Comparison of ENCODE assay signal across 9 cellular contexts in genomic region chr11:2401436-2401984, GRCh38. TPM values are rescaled to one million over a fixed set of nuclear protein-coding genes. Genes with fewer than 3 reads are reported as not detected.
DNase-seq lines count a peak whose midpoint lies in the region; ATAC-seq and TF ChIP-seq lines count a peak whose summit lies in the region.
"Had no signal": no experiment of that assay in that cellular context is flagged by ENCODE, and none has a peak within 500 bp of the region (broad histone marks: within the 10 kb centered on the region; RNA-seq: fewer than 3 reads in every experiment).

No MANE protein-coding gene starts in this region.

- no peak overlapping the region for H3K23ac ChIP-seq in H9 (ENCODE audit: insufficient read length, low read depth, low read length)

- H3K4me3 ChIP-seq in fibroblast of villous mesenchyme (ENCODE audit: low read depth, low read length) (peak overlapping the region; percentile 100), skeletal muscle satellite cell (ENCODE audit: low read length) (peak overlapping the region; percentile 95)

- no peak overlapping the region for H3K4ac ChIP-seq in H9 (ENCODE audit: low read depth, low read length)

- no peaks in the 10 kb centered on the region for H3K4me1 ChIP-seq in H9 (ENCODE audit: insufficient read depth, low read length)
- peaks cover 28% of the 10 kb centered on the region for H3K4me1 ChIP-seq in skeletal muscle satellite cell (ENCODE audit: control insufficient read depth, insufficient read depth, low read length)

- H3K79me2 ChIP-seq in H9 (ENCODE audit: insufficient read depth, low read length), result no peaks in the 10 kb centered on the region

- H3K23me2 ChIP-seq in H9 (ENCODE audit: insufficient read length, low read depth, low read length, poor library complexity, severe bottlenecking), result peaks cover 13% of the 10 kb centered on the region

- peak overlapping the region; percentile 90 for H3K9ac ChIP-seq in H9 (ENCODE audit: extremely low read depth, insufficient read length, low read length)
- peak overlapping the region; percentile 99 for H3K9ac ChIP-seq in skeletal muscle satellite cell (ENCODE audit: low read depth, low read length)

- H3K18ac ChIP-seq in H9 (ENCODE audit: insufficient read length, low read depth, low read length), result no peak overlapping the region

- H3T11ph ChIP-seq in H9 (ENCODE audit: low read length), result no peak overlapping the region

- H3K27ac Mint-ChIP-seq in H9 (peak overlapping the region in 2 of 3 experiments; percentile 34 to 38; a peak in 4 of 7 replicates), T-helper 17 cell (peak overlapping the region; percentile 93)

- peaks cover 2% of the 10 kb centered on the region; the same call in 1 of the 2 replicates for H3K27me3 Mint-ChIP-seq in H9 (ENCODE audit: low read depth)
- no peaks in the 10 kb centered on the region for H3K27me3 Mint-ChIP-seq in T-helper 17 cell

- H2AFZ ChIP-seq in H9 (ENCODE audit: low read length), result no peak overlapping the region

- H2AK5ac ChIP-seq in H9 (ENCODE audit: insufficient read length, low read length), result no peak overlapping the region

- H3K9me3 ChIP-seq in H9 (ENCODE audit: control insufficient read depth, low read depth, low read length) (no peaks in the 10 kb centered on the region), T-helper 17 cell (ENCODE audit: control insufficient read depth, low read length, poor library complexity, severe bottlenecking) (no peaks in the 10 kb centered on the region), skeletal muscle satellite cell (replicated peaks; ENCODE audit: low read length) (no peaks in the 10 kb centered on the region)

- ATAC-seq in T-helper 17 cell (no peak), HG03571 (IDR thresholded peaks at IDR 0.05; ENCODE audit: unreplicated experiment) (no peak), GM21390 (IDR thresholded peaks at IDR 0.05; ENCODE audit: unreplicated experiment) (no peak)

- H3K14ac ChIP-seq in H9 (ENCODE audit: insufficient read depth, low read length), result peak overlapping the region; percentile 54; the same call in 1 of the 2 replicates

- H2BK12ac ChIP-seq in H9 (ENCODE audit: insufficient read length, low read depth, low read length), result no peak overlapping the region

- H3K79me1 ChIP-seq in H9 (ENCODE audit: insufficient read depth, low read depth, low read length, poor library complexity, severe bottlenecking), result no peaks in the 10 kb centered on the region

- H4K8ac ChIP-seq in H9 (replicated peaks; ENCODE audit: insufficient read length, low read depth, low read length), result no peak overlapping the region

- peaks cover 47% of the 10 kb centered on the region for H3K36me3 ChIP-seq in skeletal muscle satellite cell (ENCODE audit: insufficient read depth, low read length)

- no CpG with 5 or more reads among the region's 12 CpGs for WGBS in H9 (ENCODE audit: extremely low coverage, insufficient read length, low lambda C conversion rate)

- H3K4me2 ChIP-seq in H9 (ENCODE audit: insufficient read depth, insufficient read length, low read length) (peak overlapping the region; percentile 73), skeletal muscle satellite cell (ENCODE audit: low read length) (peak overlapping the region; percentile 99)

- H3K9me3 Mint-ChIP-seq in H9, result no peaks in the 10 kb centered on the region

- H3K27ac ChIP-seq in H9 (ENCODE audit: insufficient read length, low read depth, low read length), result no peak overlapping the region

- no peak overlapping the region for H4K91ac ChIP-seq in H9 (ENCODE audit: insufficient read length, low read depth, low read length)

- no peak overlapping the region for H2BK20ac ChIP-seq in H9 (ENCODE audit: low read depth, low read length, poor library complexity, severe bottlenecking)

- no peaks in the 10 kb centered on the region for H3K27me3 ChIP-seq in H9 (ENCODE audit: insufficient read depth, low read length)
- H3K27me3 ChIP-seq in skeletal muscle satellite cell (ENCODE audit: control insufficient read depth, insufficient read depth, low read length), result no peaks in the 10 kb centered on the region

- H3K4me3 Mint-ChIP-seq in H9 (peak overlapping the region; percentile 81 to 88), T-helper 17 cell (peak overlapping the region; percentile 92)

- no peak overlapping the region for H2BK5ac ChIP-seq in H9 (ENCODE audit: insufficient read length, low read length)

- H3K4me1 Mint-ChIP-seq in H9 (peaks cover 3 to 8% of the 10 kb centered on the region in 2 experiments), T-helper 17 cell (peaks cover 13% of the 10 kb centered on the region)

- no peak for DNase-seq in H9
- DNase-seq in T-helper 17 cell, result no peak
- no peak for DNase-seq in fibroblast of villous mesenchyme (ENCODE audit: low read depth)
- DNase-seq in CD1c-positive myeloid dendritic cell (ENCODE audit: extremely low spot score), result no peak
- DNase-seq in NCI-H524 (lab: John Stamatoyannopoulos, UW), result no peak

- no peak overlapping the region for H3K56ac ChIP-seq in H9 (ENCODE audit: insufficient read length, low read depth, low read length)

- no peak overlapping the region for H4K5ac ChIP-seq in H9 (ENCODE audit: insufficient read length, low read depth, low read length)

- peak; percentile 36; the same call in 1 of the 3 replicates for TF ChIP-seq CTCF in H9 (conservative IDR thresholded peaks at IDR 0.05)
- no peak for TF ChIP-seq CTCF in fibroblast of villous mesenchyme (IDR thresholded peaks at IDR 0.05; ENCODE audit: insufficient read depth, low read depth, low read length)

- no peak overlapping the region for H2BK120ac ChIP-seq in H9 (ENCODE audit: low read depth, low read length, poor library complexity, severe bottlenecking)

- H4K20me1 ChIP-seq in H9 (ENCODE audit: control insufficient read depth, insufficient read depth, insufficient read length), result no peaks in the 10 kb centered on the region

- H3K36me3 Mint-ChIP-seq in H9 (ENCODE audit: insufficient read depth in 1 of 3, low read depth in 3 of 3) (peaks cover 4 to 36% (median 25%) of the 10 kb centered on the region in 3 experiments; a peak in 6 of 7 replicates), T-helper 17 cell (ENCODE audit: low read depth) (peaks cover 7% of the 10 kb centered on the region)

- H2BK15ac ChIP-seq in H9 (ENCODE audit: low read depth, low read length), result no peak overlapping the region

RNA-seq across cellular contexts. Expression of gene TSSC4, which starts 1.0 kb away (rescaled TPM):
- total RNA-seq in H9 (2021) (51.0 and 59.4 TPM in 2 replicates), T-helper 17 cell (10 to 100 TPM; 47.9 to 60.3 TPM), fibroblast of villous mesenchyme (54.8 and 58.6 TPM in 2 replicates)
- total RNA-seq in skeletal muscle satellite cell (2012; rRNA removed), result 47.2 and 49.9 TPM in 2 replicates

RNA-seq across cellular contexts. Expression of gene CD81, which starts 24.4 kb away (rescaled TPM):
- total RNA-seq in H9 (2021) (246 and 250 TPM in 2 replicates), T-helper 17 cell (100 to 1,000 TPM; 153 to 194 TPM), fibroblast of villous mesenchyme (220 and 257 TPM in 2 replicates)
- 194 and 241 TPM in 2 replicates for total RNA-seq in skeletal muscle satellite cell (2012; rRNA removed)

RNA-seq across cellular contexts. Expression of gene TRPM5, which starts 42.8 kb away (rescaled TPM):
- total RNA-seq in H9 (2021) (0.09 TPM in 1 of 2 replicates, not detected in the other), T-helper 17 cell (under 1 TPM; 0.07 to 0.08 TPM), fibroblast of villous mesenchyme (not detected in 2 replicates)
- not detected in 2 replicates for total RNA-seq in skeletal muscle satellite cell (2012; rRNA removed)
- total RNA-seq: glomerular endothelial cell had no signal

RNA-seq across cellular contexts. Expression of gene KCNQ1, which starts 43.3 kb away (rescaled TPM):
- total RNA-seq in H9 (2021) (2.2 and 2.3 TPM in 2 replicates), T-helper 17 cell (10 to 100 TPM; 18.6 to 25.5 TPM), fibroblast of villous mesenchyme (not detected in 2 replicates)
- total RNA-seq in skeletal muscle satellite cell (2012; rRNA removed), result not detected in 2 replicates
